8 cellular contexts compared by ENCODE assay signal in genomic region chr2:227325824-227326195, GRCh38. TPM values are rescaled to one million over a fixed set of nuclear protein-coding genes. Genes with fewer than 3 reads are reported as not detected.
DNase-seq lines count a peak whose midpoint lies in the region; ATAC-seq and TF ChIP-seq lines count a peak whose summit lies in the region.

No MANE protein-coding gene starts in this region.

- H3K9me3 ChIP-seq in BLaER1 = peaks cover 19% of the 10 kb centered on the region

- H3K27me3 Mint-ChIP-seq in activated CD4-positive, alpha-beta T cell treated with anti-CD3 and anti-CD28 coated beads, Interleukin-2, amount 10 ng/mL, durations not matched to agents 7 days and 5 days = no peaks in the 10 kb centered on the region
- H3K27me3 Mint-ChIP-seq in neural crest cell (ENCODE audit: low read depth) = peaks cover 4% of the 10 kb centered on the region

- DNase-seq in HL-60 (ENCODE audit: low read depth in 1 of 2, low spot score in 1 of 2) = peak; percentile 20 to 24
- DNase-seq in activated CD4-positive, alpha-beta T cell treated with anti-CD3 and anti-CD28 coated beads, Interleukin-2, amount 10 ng/mL, durations not matched to agents 7 days and 5 days = no peak
- peak; percentile 35 for DNase-seq in foreskin melanocyte
- peak; percentile 26 for DNase-seq in neural crest cell (ENCODE audit: low read depth, low spot score)
- no peak for DNase-seq in mucosa of gallbladder (ENCODE audit: low spot score)

- H3K4me3 ChIP-seq in BLaER1 (peak overlapping the region; percentile 88), HL-60 (replicated peaks; ENCODE audit: insufficient read depth, low read length) (peak overlapping the region; percentile 96)

- H3K36me3 Mint-ChIP-seq in activated CD4-positive, alpha-beta T cell treated with anti-CD3 and anti-CD28 coated beads, Interleukin-2, amount 10 ng/mL, durations not matched to agents 7 days and 5 days (ENCODE audit: low read depth) = peaks cover 18% of the 10 kb centered on the region
- H3K36me3 Mint-ChIP-seq in neural crest cell (ENCODE audit: low read depth) = peaks cover 22% of the 10 kb centered on the region

- ATAC-seq in GM18858 (IDR thresholded peaks at IDR 0.05; ENCODE audit: unreplicated experiment) = peak; percentile 0
- ATAC-seq in HG03442 (IDR thresholded peaks at IDR 0.05; ENCODE audit: unreplicated experiment) = no peak

- H3K27me3 ChIP-seq in BLaER1 = no peaks in the 10 kb centered on the region
- no peaks in the 10 kb centered on the region for H3K27me3 ChIP-seq in HL-60 (ENCODE audit: insufficient read depth, poor library complexity, severe bottlenecking)

- POLR2A ChIA-PET in activated CD4-positive, alpha-beta T cell treated with anti-CD3 and anti-CD28 coated beads, Interleukin-2, amount 10 ng/mL, durations not matched to agents 7 days and 5 days (lab: Charles Lee) = no interaction called here

- H3K4me2 ChIP-seq in BLaER1 = peak overlapping the region; percentile 95

- CTCF ChIA-PET in activated CD4-positive, alpha-beta T cell treated with anti-CD3 and anti-CD28 coated beads, Interleukin-2, amount 10 ng/mL, durations not matched to agents 7 days and 5 days (lab: Charles Lee) = interaction anchor here (1.5 kb wide), 1 partner anchor 23 kb away, joined by 4 read pairs; no protein-coding TSS in a partner anchor

- H3K4me3 Mint-ChIP-seq in activated CD4-positive, alpha-beta T cell treated with anti-CD3 and anti-CD28 coated beads, Interleukin-2, amount 10 ng/mL, durations not matched to agents 7 days and 5 days = peak overlapping the region; percentile 95
- peak overlapping the region; percentile 97 for H3K4me3 Mint-ChIP-seq in neural crest cell

- peaks cover 44% of the 10 kb centered on the region for H3K4me1 Mint-ChIP-seq in activated CD4-positive, alpha-beta T cell treated with anti-CD3 and anti-CD28 coated beads, Interleukin-2, amount 10 ng/mL, durations not matched to agents 7 days and 5 days
- H3K4me1 Mint-ChIP-seq in neural crest cell = peaks cover 49% of the 10 kb centered on the region

- H3K27ac ChIP-seq in BLaER1 (peak overlapping the region; percentile 96), HL-60 (replicated peaks) (peak overlapping the region; percentile 88)

- H3K36me3 ChIP-seq in BLaER1 = peaks cover 19% of the 10 kb centered on the region

- H4K20me1 ChIP-seq in BLaER1 = peaks cover 49% of the 10 kb centered on the region

- peak overlapping the region; percentile 94 for H3K9ac ChIP-seq in BLaER1

- no peak for TF ChIP-seq CTCF in HL-60 (IDR thresholded peaks at IDR 0.05; ENCODE audit: insufficient read depth, low read length)
- TF ChIP-seq CTCF in neural crest cell (conservative IDR thresholded peaks at IDR 0.05) = no peak

- peaks cover 21% of the 10 kb centered on the region for H3K9me3 Mint-ChIP-seq in activated CD4-positive, alpha-beta T cell treated with anti-CD3 and anti-CD28 coated beads, Interleukin-2, amount 10 ng/mL, durations not matched to agents 7 days and 5 days
- peaks cover 16% of the 10 kb centered on the region for H3K9me3 Mint-ChIP-seq in neural crest cell

- peaks cover 30% of the 10 kb centered on the region for H3K4me1 ChIP-seq in BLaER1

- H3K27ac Mint-ChIP-seq in activated CD4-positive, alpha-beta T cell treated with anti-CD3 and anti-CD28 coated beads, Interleukin-2, amount 10 ng/mL, durations not matched to agents 7 days and 5 days = peak overlapping the region; percentile 96
- peak overlapping the region; percentile 98 for H3K27ac Mint-ChIP-seq in neural crest cell (ENCODE audit: unreplicated experiment)

RNA-seq across cellular contexts. Expression of gene MFF, which starts 0.8 kb away (rescaled TPM):
- total RNA-seq in activated CD4-positive, alpha-beta T cell treated with anti-CD3 and anti-CD28 coated beads, Interleukin-2, amount 10 ng/mL, durations not matched to agents 7 days and 5 days = 10 to 100 TPM; 64.5 to 79.4 TPM
- total RNA-seq in neural crest cell (84.1 and 94.2 TPM in 2 replicates), mucosa of gallbladder (70.8 TPM)

RNA-seq across cellular contexts. Expression of gene TM4SF20, which starts 53.3 kb away (rescaled TPM):
- not detected for total RNA-seq in activated CD4-positive, alpha-beta T cell treated with anti-CD3 and anti-CD28 coated beads, Interleukin-2, amount 10 ng/mL, durations not matched to agents 7 days and 5 days
- not detected in 2 replicates for total RNA-seq in neural crest cell
- total RNA-seq in mucosa of gallbladder = not detected

Comparison
In these comparisons a context has a peak if more than half of its experiments do, and no peak if none do; other contexts are left out.
1. DNase-seq: peak in HL-60 (2 of 2), foreskin melanocyte (single experiment) and neural crest cell (single experiment); none in activated CD4-positive, alpha-beta T cell treated with anti-CD3 and anti-CD28 coated beads, Interleukin-2, amount 10 ng/mL, durations not matched to agents 7 days and 5 days (single experiment) and mucosa of gallbladder (single experiment).